In genomic region chr4:139814285-139815015, GRCh38 we compare ENCODE assay signal across 12 cellular contexts.
DNase-seq lines count a peak whose midpoint lies in the region; ATAC-seq and TF ChIP-seq lines count a peak whose summit lies in the region.
"Had no signal": no experiment of that assay in that cellular context is flagged by ENCODE, and none has a peak within 500 bp of the region (broad histone marks: within the 10 kb centered on the region; RNA-seq: fewer than 3 reads in every experiment).

No MANE protein-coding gene starts in this region.

- H3K27ac ChIP-seq in cardiac muscle cell, result peak overlapping the region; percentile 76
- H3K27ac ChIP-seq: KMS-11 had no signal

- H3K4me1 Mint-ChIP-seq in HFFc6 (ENCODE audit: low read depth) (peaks cover 42% of the 10 kb centered on the region), chondrocyte (ENCODE audit: low read depth) (peaks cover 17% of the 10 kb centered on the region)
- H3K4me1 Mint-ChIP-seq: activated naive CD4-positive, alpha-beta T cell treated with anti-CD3 and anti-CD28 coated beads, Interleukin-2, amount 10 ng/mL, durations not matched to agents 7 days and 5 days had no signal

- H3K4me3 ChIP-seq in cardiac muscle cell, result no peak overlapping the region

- no peak for TF ChIP-seq CTCF in HFFc6 (IDR thresholded peaks at IDR 0.05)
- no peak for TF ChIP-seq CTCF in cardiac muscle cell (IDR thresholded peaks at IDR 0.05; ENCODE audit: low read depth, low read length)
- TF ChIP-seq CTCF in chondrocyte (IDR thresholded peaks at IDR 0.05), result no peak

- ATAC-seq in GM21423 (IDR thresholded peaks at IDR 0.05; ENCODE audit: unreplicated experiment) (no peak), sciatic nerve (no peak)
- ATAC-seq: HCT116 had no signal

- H3K27me3 Mint-ChIP-seq in HFFc6 (ENCODE audit: insufficient read depth) (no peaks in the 10 kb centered on the region; the same call in 1 of the 2 replicates), chondrocyte (ENCODE audit: low read depth) (no peaks in the 10 kb centered on the region)

- H3K4me3 Mint-ChIP-seq in HFFc6 (no peak overlapping the region; the same call in 1 of the 2 replicates), chondrocyte (ENCODE audit: unreplicated experiment) (no peak overlapping the region)
- H3K4me3 Mint-ChIP-seq: activated naive CD4-positive, alpha-beta T cell treated with anti-CD3 and anti-CD28 coated beads, Interleukin-2, amount 10 ng/mL, durations not matched to agents 7 days and 5 days had no signal

- no peaks in the 10 kb centered on the region for H3K36me3 ChIP-seq in cardiac muscle cell

- no peaks in the 10 kb centered on the region for H3K9me3 ChIP-seq in cardiac muscle cell (ENCODE audit: low read depth)

- intact Hi-C loops in sciatic nerve (cut with DNase I), result no loop called here

- H3K4me1 ChIP-seq in cardiac muscle cell (ENCODE audit: low read depth), result peaks cover 45% of the 10 kb centered on the region

- DNase-seq in HFFc6 (peak; percentile 15), SHP77 treated with DMSO at 0.1 percent for 48 hours (lab: John Stamatoyannopoulos, UW) (peak; percentile 30), cardiac muscle cell (ENCODE audit: low read depth in 1 of 2, low spot score in 1 of 2) (peak; percentile 41 to 54), renal cortical epithelial cell (ENCODE audit: low read depth) (peak; percentile 30), sciatic nerve (ENCODE audit: low spot score) (no peak), GM19240 (ENCODE audit: insufficient read length, low spot score) (no peak), chondrocyte (ENCODE audit: low spot score) (no peak)
- DNase-seq: activated naive CD4-positive, alpha-beta T cell treated with anti-CD3 and anti-CD28 coated beads, Interleukin-2, amount 10 ng/mL, durations not matched to agents 7 days and 5 days; T-helper 1 cell had no signal

- H3K27me3 ChIP-seq in cardiac muscle cell, result no peaks in the 10 kb centered on the region

- H3K9me3 Mint-ChIP-seq in HFFc6 (peaks cover 4% of the 10 kb centered on the region; the same call in 1 of the 2 replicates), chondrocyte (ENCODE audit: low read depth) (peaks cover 4% of the 10 kb centered on the region)
- H3K9me3 Mint-ChIP-seq: activated naive CD4-positive, alpha-beta T cell treated with anti-CD3 and anti-CD28 coated beads, Interleukin-2, amount 10 ng/mL, durations not matched to agents 7 days and 5 days had no signal

- H3K36me3 Mint-ChIP-seq in HFFc6 (ENCODE audit: low read depth), result peaks cover 14% of the 10 kb centered on the region
- peaks cover 1% of the 10 kb centered on the region for H3K36me3 Mint-ChIP-seq in chondrocyte (ENCODE audit: low read depth)

- peak overlapping the region; percentile 23; the same call in 1 of the 2 replicates for H3K27ac Mint-ChIP-seq in HFFc6
- H3K27ac Mint-ChIP-seq in chondrocyte (ENCODE audit: unreplicated experiment), result no peak overlapping the region
- H3K27ac Mint-ChIP-seq: activated naive CD4-positive, alpha-beta T cell treated with anti-CD3 and anti-CD28 coated beads, Interleukin-2, amount 10 ng/mL, durations not matched to agents 7 days and 5 days had no signal

Comparison
In these comparisons a context has a peak if more than half of its experiments do, and no peak if none do; other contexts are left out.
1. DNase-seq: peak in HFFc6 (single experiment), SHP77 treated with DMSO at 0.1 percent for 48 hours (single experiment), cardiac muscle cell (2 of 2) and renal cortical epithelial cell (single experiment); none in sciatic nerve (single experiment), GM19240 (single experiment) and chondrocyte (single experiment).